ENCODE assay signal across 8 cellular contexts in genomic region chr14:32076278-32077080, GRCh38. TPM values are rescaled to one million over a fixed set of nuclear protein-coding genes. Genes with fewer than 3 reads are reported as not detected.
DNase-seq lines count a peak whose midpoint lies in the region; ATAC-seq lines count a peak whose summit lies in the region.

No MANE protein-coding gene starts in this region.

- H3K27me3 ChIP-seq in HUES48 (ENCODE audit: control insufficient read depth, insufficient read depth, low read length) = no peaks in the 10 kb centered on the region

- peaks cover 24% of the 10 kb centered on the region for H3K4me1 ChIP-seq in HUES48 (ENCODE audit: control insufficient read depth, insufficient read depth, low read length)

- H3K27ac ChIP-seq in HUES48 (ENCODE audit: low read depth, low read length) = peak overlapping the region; percentile 95

- H3K27me3 Mint-ChIP-seq in naive B cell = no peaks in the 10 kb centered on the region

- peak overlapping the region; percentile 96 to 100 (median 98) for H3K4me3 Mint-ChIP-seq in naive B cell
- H3K4me3 Mint-ChIP-seq in stimulated activated effector memory CD8-positive, alpha-beta T cell treated with anti-CD3 and anti-CD28 coated beads, Interleukin-12 subunit alpha, Interleukin-12 subunit beta, amount 100 ng/mL, for 72 hours = peak overlapping the region; percentile 95

- H3K9ac ChIP-seq in HUES48 (ENCODE audit: low read depth, low read length) = peak overlapping the region; percentile 62

- H3K4me3 ChIP-seq in HUES48 (ENCODE audit: low read depth, low read length) = peak overlapping the region; percentile 78

- peaks cover 26 to 32% (median 30%) of the 10 kb centered on the region in 3 donors for H3K4me1 Mint-ChIP-seq in naive B cell
- H3K4me1 Mint-ChIP-seq in stimulated activated effector memory CD8-positive, alpha-beta T cell treated with anti-CD3 and anti-CD28 coated beads, Interleukin-12 subunit alpha, Interleukin-12 subunit beta, amount 100 ng/mL, for 72 hours = peaks cover 33% of the 10 kb centered on the region

- peaks cover 0 to 9% of the 10 kb centered on the region in 2 donors for H3K36me3 Mint-ChIP-seq in naive B cell
- peaks cover 17% of the 10 kb centered on the region for H3K36me3 Mint-ChIP-seq in stimulated activated effector memory CD8-positive, alpha-beta T cell treated with anti-CD3 and anti-CD28 coated beads, Interleukin-12 subunit alpha, Interleukin-12 subunit beta, amount 100 ng/mL, for 72 hours

- H3K27ac Mint-ChIP-seq in naive B cell = peak overlapping the region; percentile 9 to 97 (median 86)
- peak overlapping the region; percentile 86 for H3K27ac Mint-ChIP-seq in stimulated activated effector memory CD8-positive, alpha-beta T cell treated with anti-CD3 and anti-CD28 coated beads, Interleukin-12 subunit alpha, Interleukin-12 subunit beta, amount 100 ng/mL, for 72 hours

- no peaks in the 10 kb centered on the region for H3K9me3 ChIP-seq in HUES48 (ENCODE audit: control insufficient read depth, insufficient read depth, low read length)

- no peaks in the 10 kb centered on the region for H3K9me3 Mint-ChIP-seq in naive B cell
- no peaks in the 10 kb centered on the region for H3K9me3 Mint-ChIP-seq in stimulated activated effector memory CD8-positive, alpha-beta T cell treated with anti-CD3 and anti-CD28 coated beads, Interleukin-12 subunit alpha, Interleukin-12 subunit beta, amount 100 ng/mL, for 72 hours

- ATAC-seq in GM21390 (IDR thresholded peaks at IDR 0.05; ENCODE audit: unreplicated experiment) (peak; percentile 49), naive B cell (ENCODE audit: low read depth in 2 of 2) (peak; percentile 55 to 56)
- peak; percentile 73 for ATAC-seq in stimulated activated effector memory CD8-positive, alpha-beta T cell treated with anti-CD3 and anti-CD28 coated beads, Interleukin-12 subunit alpha, Interleukin-12 subunit beta, amount 100 ng/mL, for 72 hours

- DNase-seq in COR-L47 (lab: John Stamatoyannopoulos, UW) (peak; percentile 96), OCI-M1 (lab: John Stamatoyannopoulos, UW) (peak; percentile 91), activated T-helper 1 cell treated with Interleukin-2 at 50 U/mL for 16 hours (ENCODE audit: low read depth) (peak; percentile 71), fibroblast of gingiva (ENCODE audit: low read depth) (peak; percentile 97), naive B cell (peak; percentile 61)
- DNase-seq in stimulated activated effector memory CD8-positive, alpha-beta T cell treated with anti-CD3 and anti-CD28 coated beads, Interleukin-12 subunit alpha, Interleukin-12 subunit beta, amount 100 ng/mL, for 72 hours (ENCODE audit: low spot score in 2 of 2) = peak; percentile 64 to 84

- H3K36me3 ChIP-seq in HUES48 (ENCODE audit: control insufficient read depth, insufficient read depth, low read length) = no peaks in the 10 kb centered on the region

RNA-seq across cellular contexts. Expression of gene ARHGAP5, which starts 0.6 kb away (rescaled TPM):
- 10 to 100 TPM; 15.4 to 46.6 (median 39.4) TPM for polyA plus RNA-seq in naive B cell (ENCODE audit: low read depth in 6 of 6)

Comparison
In these comparisons a context has a peak if more than half of its experiments do, and no peak if none do; other contexts are left out.
1. Peak in every context shown above with its lines: DNase-seq, ATAC-seq, H3K4me3 ChIP-seq and H3K27ac ChIP-seq.